In the genomic region with DNA sequence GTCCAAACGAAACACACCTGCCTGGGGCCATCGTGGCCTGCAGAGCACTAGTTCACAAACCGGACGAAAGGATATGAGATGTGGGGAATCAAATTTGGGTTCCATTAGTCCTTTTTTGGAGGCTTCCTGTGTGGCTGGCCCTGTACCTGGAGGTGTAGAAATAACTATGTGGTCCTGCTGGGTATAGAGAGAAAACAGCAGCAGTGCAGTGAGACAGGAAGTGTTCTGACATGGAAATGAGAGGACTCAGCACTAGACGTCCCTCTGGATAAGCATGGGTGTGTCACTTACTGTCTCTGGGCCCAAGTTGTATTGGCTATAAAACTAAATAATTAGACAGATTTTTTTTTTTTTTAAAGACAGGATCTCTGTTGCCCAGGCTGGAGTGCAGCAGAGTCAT, we compare ENCODE assay signal across 32 cellular contexts. TPM values are rescaled to one million over a fixed set of nuclear protein-coding genes. Genes with fewer than 3 reads are reported as not detected.
DNase-seq lines count a peak whose midpoint lies in the region; ATAC-seq and TF ChIP-seq lines count a peak whose summit lies in the region.
"Had no signal": no experiment of that assay in that cellular context is flagged by ENCODE, and none has a peak within 500 bp of the region (broad histone marks: within the 10 kb centered on the region; RNA-seq: fewer than 3 reads in every experiment).

No MANE protein-coding gene starts in this region.

- H2BK12ac ChIP-seq in H9 (ENCODE audit: insufficient read length, low read depth, low read length): no peak overlapping the region

- no peak overlapping the region for H3K18ac ChIP-seq in H9 (ENCODE audit: insufficient read length, low read depth, low read length)

- H3K36me3 Mint-ChIP-seq in activated CD4-positive, alpha-beta T cell treated with anti-CD3 and anti-CD28 coated beads, Interleukin-2, amount 10 ng/mL, durations not matched to agents 24 days and 14 days (ENCODE audit: low read depth): peaks cover 20% of the 10 kb centered on the region
- H3K36me3 Mint-ChIP-seq in H9 (ENCODE audit: insufficient read depth in 1 of 3, low read depth in 3 of 3) (peaks cover 22 to 28% (median 25%) of the 10 kb centered on the region in 3 experiments), natural killer cell (no peaks in the 10 kb centered on the region)
- H3K36me3 Mint-ChIP-seq: natural killer cell treated with Interleukin-12 subunit alpha and Interleukin-12 subunit beta and Interleukin-15 and Interleukin-18, amount 100 ng/mL, for 72 hours had no signal

- no peak overlapping the region for H2BK120ac ChIP-seq in H9 (ENCODE audit: low read depth, low read length, poor library complexity, severe bottlenecking)

- no peak overlapping the region for H3K4ac ChIP-seq in H9 (ENCODE audit: low read depth, low read length)

- H3K56ac ChIP-seq in H9 (ENCODE audit: insufficient read length, low read depth, low read length): no peak overlapping the region

- peak; percentile 92 for ATAC-seq in mucosa of descending colon
- no peak for ATAC-seq in natural killer cell
- ATAC-seq: A549; activated naive CD8-positive, alpha-beta T cell treated with anti-CD3 and anti-CD28 coated beads, Interleukin-2, amount 50 U/mL, for 24 hours; activated T-helper 17 cell treated with anti-CD3 and anti-CD28 coated beads, Interleukin-2, amount 50 U/mL, for 72 hours; body of pancreas; natural killer cell treated with Interleukin-12 subunit alpha and Interleukin-12 subunit beta and Interleukin-15 and Interleukin-18, amount 100 ng/mL, for 72 hours had no signal

- H3K14ac ChIP-seq in H9 (ENCODE audit: insufficient read depth, low read length): no peak overlapping the region

- H3K27ac ChIP-seq in H9 (ENCODE audit: insufficient read length, low read depth, low read length) (no peak overlapping the region), SK-N-MC (peak overlapping the region; percentile 78), stomach (no peak overlapping the region)
- H3K27ac ChIP-seq: A549, body of pancreas, PC-9, vagina had no signal

- H3K9me3 Mint-ChIP-seq in activated CD4-positive, alpha-beta T cell treated with anti-CD3 and anti-CD28 coated beads, Interleukin-2, amount 10 ng/mL, durations not matched to agents 24 days and 14 days: no peaks in the 10 kb centered on the region
- H3K9me3 Mint-ChIP-seq in H9: no peaks in the 10 kb centered on the region
- no peaks in the 10 kb centered on the region for H3K9me3 Mint-ChIP-seq in natural killer cell
- H3K9me3 Mint-ChIP-seq: activated naive CD8-positive, alpha-beta T cell treated with anti-CD3 and anti-CD28 coated beads, Interleukin-2, amount 50 U/mL, for 24 hours; activated T-helper 17 cell treated with anti-CD3 and anti-CD28 coated beads, Interleukin-2, amount 50 U/mL, for 72 hours; CD4-positive, alpha-beta memory T cell; mesothelial cell of epicardium; natural killer cell treated with Interleukin-12 subunit alpha and Interleukin-12 subunit beta and Interleukin-15 and Interleukin-18, amount 100 ng/mL, for 72 hours; stimulated activated naive CD8-positive, alpha-beta T cell treated with anti-CD3 and anti-CD28 coated beads, Interleukin-15, Interleukin-2, amounts not matched to agents 100 ng/mL and 50 ng/mL, for 24 hours had no signal

- H3K4me3 ChIP-seq in SK-N-MC: no peak overlapping the region
- H3K4me3 ChIP-seq in mucosa of descending colon: no peak overlapping the region
- H3K4me3 ChIP-seq in stomach: no peak overlapping the region
- H3K4me3 ChIP-seq: A549, body of pancreas, PC-9, vagina had no signal

- H2AK5ac ChIP-seq in H9 (ENCODE audit: insufficient read length, low read length): no peak overlapping the region

- no peak overlapping the region for H2BK5ac ChIP-seq in H9 (ENCODE audit: insufficient read length, low read length)

- no peak for TF ChIP-seq POLR2A in stomach (IDR thresholded peaks at IDR 0.05)

- H3K23ac ChIP-seq in H9 (ENCODE audit: insufficient read length, low read depth, low read length): no peak overlapping the region

- intact Hi-C loops in activated CD4-positive, alpha-beta T cell treated with anti-CD3 and anti-CD28 coated beads, Interleukin-2, amount 10 ng/mL, durations not matched to agents 24 days and 14 days (cut with micrococcal nuclease): no loop called here
- intact Hi-C loops in mucosa of descending colon (cut with DNase I, micrococcal nuclease): no loop called here
- intact Hi-C loops in stomach (cut with DNase I; ENCODE audit: low total_unique reads): no loop called here
- intact Hi-C loops in natural killer cell (cut with micrococcal nuclease): no loop called here

- H4K5ac ChIP-seq in H9 (ENCODE audit: insufficient read length, low read depth, low read length): no peak overlapping the region

- H3K4me2 ChIP-seq in H9 (ENCODE audit: insufficient read depth, insufficient read length, low read length): no peak overlapping the region
- H3K4me2 ChIP-seq: A549, PC-9 had no signal

- no peaks in the 10 kb centered on the region for H3K4me1 Mint-ChIP-seq in activated CD4-positive, alpha-beta T cell treated with anti-CD3 and anti-CD28 coated beads, Interleukin-2, amount 10 ng/mL, durations not matched to agents 24 days and 14 days
- no peaks in the 10 kb centered on the region for H3K4me1 Mint-ChIP-seq in H9
- no peaks in the 10 kb centered on the region for H3K4me1 Mint-ChIP-seq in natural killer cell
- H3K4me1 Mint-ChIP-seq: activated naive CD8-positive, alpha-beta T cell treated with anti-CD3 and anti-CD28 coated beads, Interleukin-2, amount 50 U/mL, for 24 hours; activated T-helper 17 cell treated with anti-CD3 and anti-CD28 coated beads, Interleukin-2, amount 50 U/mL, for 72 hours; mesothelial cell of epicardium had no signal

- no peak for DNase-seq in activated CD4-positive, alpha-beta T cell treated with anti-CD3 and anti-CD28 coated beads, Interleukin-2, amount 10 ng/mL, durations not matched to agents 24 days and 14 days
- DNase-seq in activated CD4-positive, alpha-beta T cell treated with anti-CD3 and anti-CD28 coated beads for 1 hour: no peak
- DNase-seq in H9 (no peak), SK-N-MC (ENCODE audit: low read depth, low spot score) (no peak), mucosa of descending colon (peak in 1 of 3 donors; percentile 59), stomach (no peak), natural killer cell (no peak), DMS114 treated with DMSO at 0.1 percent for 48 hours (lab: John Stamatoyannopoulos, UW; ENCODE audit: unreplicated experiment) (no peak)
- DNase-seq: activated CD4-positive, alpha-beta T cell treated with anti-CD3 and anti-CD28 coated beads, Interleukin-2, amount 50 U/mL, for 1 hour; activated naive CD8-positive, alpha-beta T cell treated with anti-CD3 and anti-CD28 coated beads, Interleukin-2, amount 50 U/mL, for 24 hours; body of pancreas; CD4-positive, alpha-beta memory T cell; islet precursor cell; NCI-H1048; NCI-H1694 treated with DMSO at 0.1 percent for 48 hours; NCI-H524; NK-92 treated with Interleukin-12 subunit alpha and Interleukin-12 subunit beta, amount 100 ng/mL, for 24 hours; PC-9; SHP77; T-helper 9 cell had no signal

- H2BK20ac ChIP-seq in H9 (ENCODE audit: low read depth, low read length, poor library complexity, severe bottlenecking): no peak overlapping the region

- no peak overlapping the region for H2AFZ ChIP-seq in H9 (ENCODE audit: low read length)
- H2AFZ ChIP-seq: PC-9 had no signal

- H3K9me3 ChIP-seq in H9 (ENCODE audit: control insufficient read depth, low read depth, low read length): no peaks in the 10 kb centered on the region
- no peaks in the 10 kb centered on the region for H3K9me3 ChIP-seq in SK-N-MC (ENCODE audit: low read depth, low read length)
- H3K9me3 ChIP-seq in mucosa of descending colon: no peaks in the 10 kb centered on the region
- H3K9me3 ChIP-seq in stomach: no peaks in the 10 kb centered on the region
- H3K9me3 ChIP-seq: A549, body of pancreas, vagina had no signal

- H3K79me2 ChIP-seq in H9 (ENCODE audit: insufficient read depth, low read length): no peaks in the 10 kb centered on the region

- H3K9ac ChIP-seq in H9 (ENCODE audit: extremely low read depth, insufficient read length, low read length) (no peak overlapping the region), SK-N-MC (ENCODE audit: insufficient read length) (no peak overlapping the region)

- TF ChIP-seq EP300 in stomach (IDR thresholded peaks at IDR 0.05): no peak

- no peaks in the 10 kb centered on the region for H3K79me1 ChIP-seq in H9 (ENCODE audit: insufficient read depth, low read depth, low read length, poor library complexity, severe bottlenecking)

- no peaks in the 10 kb centered on the region for H3K27me3 ChIP-seq in H9 (ENCODE audit: insufficient read depth, low read length)
- no peaks in the 10 kb centered on the region for H3K27me3 ChIP-seq in stomach
- H3K27me3 ChIP-seq: body of pancreas, vagina had no signal

- no peak overlapping the region for H3K4me3 Mint-ChIP-seq in activated CD4-positive, alpha-beta T cell treated with anti-CD3 and anti-CD28 coated beads, Interleukin-2, amount 10 ng/mL, durations not matched to agents 24 days and 14 days
- H3K4me3 Mint-ChIP-seq in H9 (no peak overlapping the region), natural killer cell (no peak overlapping the region)
- H3K4me3 Mint-ChIP-seq: activated naive CD8-positive, alpha-beta T cell treated with anti-CD3 and anti-CD28 coated beads, Interleukin-2, amount 50 U/mL, for 24 hours; activated T-helper 17 cell treated with anti-CD3 and anti-CD28 coated beads, Interleukin-2, amount 50 U/mL, for 72 hours; CD4-positive, alpha-beta memory T cell; mesothelial cell of epicardium; natural killer cell treated with Interleukin-12 subunit alpha and Interleukin-12 subunit beta and Interleukin-15 and Interleukin-18, amount 100 ng/mL, for 72 hours; stimulated activated naive CD8-positive, alpha-beta T cell treated with anti-CD3 and anti-CD28 coated beads, Interleukin-15, Interleukin-2, amounts not matched to agents 100 ng/mL and 50 ng/mL, for 24 hours had no signal

- H3K27me3 Mint-ChIP-seq in activated CD4-positive, alpha-beta T cell treated with anti-CD3 and anti-CD28 coated beads, Interleukin-2, amount 10 ng/mL, durations not matched to agents 24 days and 14 days: no peaks in the 10 kb centered on the region
- H3K27me3 Mint-ChIP-seq in H9 (ENCODE audit: low read depth): peaks cover 14% of the 10 kb centered on the region
- H3K27me3 Mint-ChIP-seq in natural killer cell (ENCODE audit: low read depth in 2 of 2): no peaks in the 10 kb centered on the region
- H3K27me3 Mint-ChIP-seq: activated naive CD8-positive, alpha-beta T cell treated with anti-CD3 and anti-CD28 coated beads, Interleukin-2, amount 50 U/mL, for 24 hours; activated T-helper 17 cell treated with anti-CD3 and anti-CD28 coated beads, Interleukin-2, amount 50 U/mL, for 72 hours; CD4-positive, alpha-beta memory T cell; natural killer cell treated with Interleukin-12 subunit alpha and Interleukin-12 subunit beta and Interleukin-15 and Interleukin-18, amount 100 ng/mL, for 72 hours; stimulated activated naive CD8-positive, alpha-beta T cell treated with anti-CD3 and anti-CD28 coated beads, Interleukin-15, Interleukin-2, amounts not matched to agents 100 ng/mL and 50 ng/mL, for 24 hours had no signal

- H3K4me1 ChIP-seq in H9 (ENCODE audit: insufficient read depth, low read length) (no peaks in the 10 kb centered on the region), mucosa of descending colon (ENCODE audit: low read depth) (peaks cover 5% of the 10 kb centered on the region), stomach (no peaks in the 10 kb centered on the region)
- H3K4me1 ChIP-seq: A549, body of pancreas, vagina had no signal

- no peak overlapping the region for H3T11ph ChIP-seq in H9 (ENCODE audit: low read length)

- H2BK15ac ChIP-seq in H9 (ENCODE audit: low read depth, low read length): no peak overlapping the region

- no peaks in the 10 kb centered on the region for H4K20me1 ChIP-seq in H9 (ENCODE audit: control insufficient read depth, insufficient read depth, insufficient read length)

- H4K8ac ChIP-seq in H9 (replicated peaks; ENCODE audit: insufficient read length, low read depth, low read length): no peak overlapping the region

- TF ChIP-seq CTCF in H9 (conservative IDR thresholded peaks at IDR 0.05) (no peak), mucosa of descending colon (IDR thresholded peaks at IDR 0.05) (no peak), stomach (IDR thresholded peaks at IDR 0.05) (no peak), natural killer cell (IDR thresholded peaks at IDR 0.05) (no peak)

- no CpG with 5 or more reads among the region's 5 CpGs for WGBS in H9 (ENCODE audit: extremely low coverage, insufficient read length, low lambda C conversion rate)
- WGBS in stomach, 5 donors: 73 to 77% (median 75%) methylated on average over 5 of the region's 5 CpGs

- H3K23me2 ChIP-seq in H9 (ENCODE audit: insufficient read length, low read depth, low read length, poor library complexity, severe bottlenecking): no peaks in the 10 kb centered on the region

- peak overlapping the region; percentile 29 for H3K27ac Mint-ChIP-seq in activated CD4-positive, alpha-beta T cell treated with anti-CD3 and anti-CD28 coated beads, Interleukin-2, amount 10 ng/mL, durations not matched to agents 24 days and 14 days
- H3K27ac Mint-ChIP-seq in H9 (peak overlapping the region in 2 of 3 experiments; percentile 40 to 53; a peak in 3 of 7 replicates), natural killer cell (no peak overlapping the region)
- H3K27ac Mint-ChIP-seq: activated naive CD8-positive, alpha-beta T cell treated with anti-CD3 and anti-CD28 coated beads, Interleukin-2, amount 50 U/mL, for 24 hours; activated T-helper 17 cell treated with anti-CD3 and anti-CD28 coated beads, Interleukin-2, amount 50 U/mL, for 72 hours; CD4-positive, alpha-beta memory T cell; mesothelial cell of epicardium; natural killer cell treated with Interleukin-12 subunit alpha and Interleukin-12 subunit beta and Interleukin-15 and Interleukin-18, amount 100 ng/mL, for 72 hours; stimulated activated naive CD8-positive, alpha-beta T cell treated with anti-CD3 and anti-CD28 coated beads, Interleukin-15, Interleukin-2, amounts not matched to agents 100 ng/mL and 50 ng/mL, for 24 hours had no signal

- H3K36me3 ChIP-seq in SK-N-MC (ENCODE audit: insufficient read depth, low read length): peaks cover 26% of the 10 kb centered on the region
- H3K36me3 ChIP-seq in mucosa of descending colon (ENCODE audit: low read depth): peaks cover 12% of the 10 kb centered on the region
- H3K36me3 ChIP-seq in stomach: peaks cover 20 to 41% (median 32%) of the 10 kb centered on the region in 4 donors

- H4K91ac ChIP-seq in H9 (ENCODE audit: insufficient read length, low read depth, low read length): no peak overlapping the region

RNA-seq across cellular contexts. Expression of a gene that starts 12.3 kb away (rescaled TPM):
- 75.5 and 77.7 TPM in 2 replicates for total RNA-seq in activated CD4-positive, alpha-beta T cell treated with anti-CD3 and anti-CD28 coated beads, Interleukin-2, amount 10 ng/mL, durations not matched to agents 24 days and 14 days
- 195 and 198 TPM in 2 replicates for total RNA-seq in H9 (2021)
- 100 to 1,000 TPM; 144 to 214 (median 200) TPM for total RNA-seq in mucosa of descending colon
- 100 to 1,000 TPM in 1 of 5 donors, 10 to 100 TPM in 4; 45.8 to 123 (median 67.7) TPM for total RNA-seq in stomach
- 10 to 100 TPM; 69.8 to 93.8 (median 72.0) TPM for polyA plus RNA-seq in stomach
- total RNA-seq in natural killer cell: 10 to 100 TPM; 41.5 to 47.5 (median 46.0) TPM

RNA-seq across cellular contexts. Expression of a gene that starts 14.4 kb away (rescaled TPM):
- 0.16 and 0.26 TPM in 2 replicates for total RNA-seq in activated CD4-positive, alpha-beta T cell treated with anti-CD3 and anti-CD28 coated beads, Interleukin-2, amount 10 ng/mL, durations not matched to agents 24 days and 14 days
- total RNA-seq in H9 (2021) (5.9 and 6.2 TPM in 2 replicates), mucosa of descending colon (under 1 TPM; 0.26 to 0.46 (median 0.35) TPM), stomach (1 to 10 TPM in 1 of 5 donors, under 1 TPM in 2, not detected in 2; 0.14 to 1.8 (median 0.37) TPM), natural killer cell (under 1 TPM; 0.05 to 0.28 (median 0.07) TPM)
- under 1 TPM in 2 of 3 donors, not detected in 1; 0.06 to 0.10 TPM for polyA plus RNA-seq in stomach
- total RNA-seq: H4, vagina had no signal
- polyA plus RNA-seq: CD4-positive, alpha-beta memory T cell had no signal

RNA-seq across cellular contexts. Expression of a gene that starts 14.9 kb away (rescaled TPM):
- total RNA-seq in activated CD4-positive, alpha-beta T cell treated with anti-CD3 and anti-CD28 coated beads, Interleukin-2, amount 10 ng/mL, durations not matched to agents 24 days and 14 days: 0.33 TPM in 1 of 2 replicates, not detected in the other
- total RNA-seq in H9 (2021): 0.31 TPM in 1 of 2 replicates, not detected in the other
- under 1 TPM in 1 of 3 donors, not detected in 2; 0.41 TPM for total RNA-seq in mucosa of descending colon
- not detected for total RNA-seq in stomach
- polyA plus RNA-seq in stomach: not detected
- total RNA-seq in natural killer cell: not detected
- total RNA-seq: activated T-helper 17 cell treated with anti-CD3 and anti-CD28 coated beads, Interleukin-2, amount 50 U/mL, for 72 hours; CD4-positive, alpha-beta memory T cell; endothelial cell of umbilical vein; glomerular endothelial cell; liver; mesothelial cell of epicardium; osteoblast; skeletal muscle tissue; vagina had no signal
- polyA plus RNA-seq: CD4-positive, alpha-beta memory T cell; endothelial cell of umbilical vein had no signal

RNA-seq across cellular contexts. Expression of a gene that starts 15.3 kb away (rescaled TPM):
- 13.1 and 13.4 TPM in 2 replicates for total RNA-seq in activated CD4-positive, alpha-beta T cell treated with anti-CD3 and anti-CD28 coated beads, Interleukin-2, amount 10 ng/mL, durations not matched to agents 24 days and 14 days
- total RNA-seq in H9 (2021) (15.2 and 16.0 TPM in 2 replicates), mucosa of descending colon (10 to 100 TPM; 13.2 to 14.5 (median 13.6) TPM), stomach (10 to 100 TPM in 4 of 5 donors, 1 to 10 TPM in 1; 9.4 to 33.3 (median 12.3) TPM), natural killer cell (10 to 100 TPM; 10.2 to 12.3 (median 11.1) TPM)
- polyA plus RNA-seq in stomach: 1 to 10 TPM; 4.2 to 8.6 (median 7.8) TPM

RNA-seq across cellular contexts. Expression of a gene that starts 53.7 kb away (rescaled TPM):
- 278 and 281 TPM in 2 replicates for total RNA-seq in activated CD4-positive, alpha-beta T cell treated with anti-CD3 and anti-CD28 coated beads, Interleukin-2, amount 10 ng/mL, durations not matched to agents 24 days and 14 days
- total RNA-seq in H9 (2021): 9.6 and 13.2 TPM in 2 replicates
- 100 to 1,000 TPM in 1 of 3 donors, 10 to 100 TPM in 2; 10.3 to 109 (median 36.2) TPM for total RNA-seq in mucosa of descending colon
- total RNA-seq in stomach: 10 to 100 TPM in 4 of 5 donors, 1 to 10 TPM in 1; 6.4 to 57.2 (median 27.5) TPM
- polyA plus RNA-seq in stomach: 10 to 100 TPM; 46.4 to 61.4 (median 53.7) TPM
- total RNA-seq in natural killer cell: 100 to 1,000 TPM; 284 to 342 (median 334) TPM

Comparison
In these comparisons a context has a peak if more than half of its experiments do, and no peak if none do; other contexts are left out.
1. H3K27ac Mint-ChIP-seq: peak in activated CD4-positive, alpha-beta T cell treated with anti-CD3 and anti-CD28 coated beads, Interleukin-2, amount 10 ng/mL, durations not matched to agents 24 days and 14 days (single experiment) and H9 (2 of 3); none in natural killer cell (0 of 2).